16 cellular contexts compared by ENCODE assay signal in genomic region chr10:76302936-76303656, GRCh38.
A peak's percentile ranks its signal among the peaks of the same experiment; 100 is the strongest.
DNase-seq lines count a peak whose midpoint lies in the region; ATAC-seq and TF ChIP-seq lines count a peak whose summit lies in the region.
"Had no signal": no experiment of that assay in that cellular context is flagged by ENCODE, and none has a peak within 500 bp of the region (broad histone marks: within the 10 kb centered on the region; RNA-seq: fewer than 3 reads in every experiment).

No MANE protein-coding gene starts in this region.

- H3K4me2 ChIP-seq in Loucy (ENCODE audit: low read depth, low read length, poor library complexity, severe bottlenecking) (no peak overlapping the region), hepatocyte (peak overlapping the region; percentile 17)

- H3K4me1 ChIP-seq in Loucy (ENCODE audit: insufficient read depth, low read length, poor library complexity, severe bottlenecking), result no peaks in the 10 kb centered on the region
- peaks cover 30% of the 10 kb centered on the region for H3K4me1 ChIP-seq in hepatocyte (ENCODE audit: insufficient read depth)
- no peaks in the 10 kb centered on the region for H3K4me1 ChIP-seq in prostate gland (replicated peaks)
- H3K4me1 ChIP-seq: ascending aorta, psoas muscle had no signal

- H3K27ac ChIP-seq in hepatocyte (peak overlapping the region; percentile 9), prostate gland (peak overlapping the region in 1 of 2 donors; percentile 28)
- H3K27ac ChIP-seq: psoas muscle had no signal

- DNase-seq in amniotic epithelial cell (ENCODE audit: low read depth) (peak; percentile 84), hepatocyte (ENCODE audit: low spot score) (no peak), prostate gland (ENCODE audit: low spot score) (peak; percentile 53), mesenteric fat pad (ENCODE audit: low spot score) (no peak), NOMO-1 (lab: John Stamatoyannopoulos, UW; ENCODE audit: unreplicated experiment in 2 of 2) (no peak)
- no peak for DNase-seq in activated CD4-positive, alpha-beta T cell treated with anti-CD3 and anti-CD28 coated beads for 36 hours
- DNase-seq: activated CD4-positive, alpha-beta T cell treated with anti-CD3 and anti-CD28 coated beads for 1 hour; GF-D8 had no signal

- H3K9me2 ChIP-seq in Loucy (replicated peaks; ENCODE audit: low read depth, low read length) (no peaks in the 10 kb centered on the region), hepatocyte (replicated peaks; ENCODE audit: insufficient read depth) (no peaks in the 10 kb centered on the region)

- CTCF ChIA-PET in activated CD4-positive, alpha-beta T cell treated with anti-CD3 and anti-CD28 coated beads for 36 hours (lab: Charles Lee), result interaction anchor here (0.6 kb wide), 2 partner anchors 17 to 609 kb away, joined by 3 to 4 read pairs; no protein-coding TSS in a partner anchor

- POLR2A ChIA-PET in activated CD4-positive, alpha-beta T cell treated with anti-CD3 and anti-CD28 coated beads for 36 hours (lab: Charles Lee), result interaction anchor here (0.7 kb wide), 1 partner anchor 355 kb away, joined by 3 read pairs; no protein-coding TSS in a partner anchor

- no peak for TF ChIP-seq CTCF in Loucy (conservative IDR thresholded peaks at IDR 0.05; ENCODE audit: low read length)
- no peak for TF ChIP-seq CTCF in hepatocyte (IDR thresholded peaks at IDR 0.05; ENCODE audit: poor library complexity)
- TF ChIP-seq CTCF in prostate gland (IDR thresholded peaks at IDR 0.05), result no peak

- no peak for TF ChIP-seq POLR2A in prostate gland (IDR thresholded peaks at IDR 0.05)

- no peaks in the 10 kb centered on the region for H3K36me3 ChIP-seq in Loucy (ENCODE audit: insufficient read depth, low read length)
- H3K36me3 ChIP-seq in hepatocyte (replicated peaks; ENCODE audit: insufficient read depth, low read depth), result no peaks in the 10 kb centered on the region
- no peaks in the 10 kb centered on the region for H3K36me3 ChIP-seq in prostate gland
- H3K36me3 ChIP-seq: ascending aorta, heart left ventricle had no signal

- intact Hi-C loops in prostate gland (cut with DNase I), result loop anchor here (5.0 to 10.0 kb wide), 6 partner anchors 51 to 901 kb away; partner anchors contain the start of gene ZNF503
- intact Hi-C loops in activated CD4-positive, alpha-beta T cell treated with anti-CD3 and anti-CD28 coated beads for 36 hours (cut with DNase I, micrococcal nuclease), result loop anchor here in 1 of 2 experiments (5.0 to 10.0 kb wide), 3 partner anchors 198 to 901 kb away; partner anchors contain the start of gene ZNF503

- H3K79me2 ChIP-seq in Loucy (ENCODE audit: insufficient read depth, low read length), result no peaks in the 10 kb centered on the region
- no peaks in the 10 kb centered on the region for H3K79me2 ChIP-seq in hepatocyte

- H3K27me3 ChIP-seq in Loucy (ENCODE audit: insufficient read depth, low read length, poor library complexity, severe bottlenecking) (no peaks in the 10 kb centered on the region), hepatocyte (no peaks in the 10 kb centered on the region), prostate gland (replicated peaks; ENCODE audit: insufficient read depth) (no peaks in the 10 kb centered on the region)
- H3K27me3 ChIP-seq: ascending aorta, heart left ventricle had no signal

- H3K4me3 Mint-ChIP-seq in activated CD4-positive, alpha-beta T cell treated with anti-CD3 and anti-CD28 coated beads for 36 hours, result no peak overlapping the region
- H3K4me3 Mint-ChIP-seq: CD4-positive, alpha-beta T cell; memory B cell; T-cell had no signal

- peak overlapping the region; percentile 39 for H2AFZ ChIP-seq in Loucy (ENCODE audit: low read length)
- H2AFZ ChIP-seq in hepatocyte, result no peak overlapping the region

- H4K20me1 ChIP-seq in Loucy (ENCODE audit: insufficient read depth, low read length, poor library complexity, severe bottlenecking) (no peaks in the 10 kb centered on the region), hepatocyte (ENCODE audit: insufficient read depth, poor library complexity, severe bottlenecking) (no peaks in the 10 kb centered on the region)

- H3K27ac Mint-ChIP-seq in activated CD4-positive, alpha-beta T cell treated with anti-CD3 and anti-CD28 coated beads for 36 hours, result no peak overlapping the region
- H3K27ac Mint-ChIP-seq: CD4-positive, alpha-beta T cell; memory B cell; T-cell had no signal

- H3K27me3 Mint-ChIP-seq in activated CD4-positive, alpha-beta T cell treated with anti-CD3 and anti-CD28 coated beads for 36 hours, result no peaks in the 10 kb centered on the region

- H3K9me3 ChIP-seq in Loucy (ENCODE audit: insufficient read depth, low read depth, low read length) (no peaks in the 10 kb centered on the region), hepatocyte (ENCODE audit: low read depth) (no peaks in the 10 kb centered on the region), prostate gland (no peaks in the 10 kb centered on the region)
- H3K9me3 ChIP-seq: ascending aorta, heart left ventricle, psoas muscle had no signal

- no peaks in the 10 kb centered on the region for H3F3A ChIP-seq in Loucy (ENCODE audit: low read depth)

- no peaks in the 10 kb centered on the region for H3K36me3 Mint-ChIP-seq in activated CD4-positive, alpha-beta T cell treated with anti-CD3 and anti-CD28 coated beads for 36 hours (ENCODE audit: low read depth)
- H3K36me3 Mint-ChIP-seq: memory B cell, T-cell had no signal

- H3K4me1 Mint-ChIP-seq in activated CD4-positive, alpha-beta T cell treated with anti-CD3 and anti-CD28 coated beads for 36 hours, result no peaks in the 10 kb centered on the region
- H3K4me1 Mint-ChIP-seq: memory B cell had no signal

- H3K4me3 ChIP-seq in Loucy (ENCODE audit: low read length, poor library complexity, severe bottlenecking), result no peak overlapping the region
- H3K4me3 ChIP-seq in hepatocyte, result no peak overlapping the region
- no peak overlapping the region for H3K4me3 ChIP-seq in prostate gland
- H3K4me3 ChIP-seq: heart left ventricle, K562, psoas muscle had no signal

- 48% methylated on average over 8 of the region's 8 CpGs for whole genome bisulfite sequencing in hepatocyte (ENCODE audit: low lambda C conversion rate, missing lambda C conversion rate)
- 22% methylated on average over 8 of the region's 8 CpGs for WGBS in prostate gland

- H3K9me3 Mint-ChIP-seq in activated CD4-positive, alpha-beta T cell treated with anti-CD3 and anti-CD28 coated beads for 36 hours (ENCODE audit: low read depth), result peaks cover 2% of the 10 kb centered on the region
- H3K9me3 Mint-ChIP-seq: CD4-positive, alpha-beta T cell had no signal

- no peak overlapping the region for H3K9ac ChIP-seq in Loucy (ENCODE audit: low read depth, low read length, poor library complexity, severe bottlenecking)

- no peak for ATAC-seq in activated CD4-positive, alpha-beta T cell treated with anti-CD3 and anti-CD28 coated beads for 36 hours

Comparison
In these comparisons a context has a peak if more than half of its experiments do, and no peak if none do; other contexts are left out.
1. DNase-seq: peak in amniotic epithelial cell (single experiment) and prostate gland (single experiment); none in hepatocyte (single experiment), activated CD4-positive, alpha-beta T cell treated with anti-CD3 and anti-CD28 coated beads for 36 hours (single experiment), mesenteric fat pad (single experiment) and NOMO-1 (0 of 2).